Comparison of ENCODE assay signal across 9 cellular contexts in the genomic region with DNA sequence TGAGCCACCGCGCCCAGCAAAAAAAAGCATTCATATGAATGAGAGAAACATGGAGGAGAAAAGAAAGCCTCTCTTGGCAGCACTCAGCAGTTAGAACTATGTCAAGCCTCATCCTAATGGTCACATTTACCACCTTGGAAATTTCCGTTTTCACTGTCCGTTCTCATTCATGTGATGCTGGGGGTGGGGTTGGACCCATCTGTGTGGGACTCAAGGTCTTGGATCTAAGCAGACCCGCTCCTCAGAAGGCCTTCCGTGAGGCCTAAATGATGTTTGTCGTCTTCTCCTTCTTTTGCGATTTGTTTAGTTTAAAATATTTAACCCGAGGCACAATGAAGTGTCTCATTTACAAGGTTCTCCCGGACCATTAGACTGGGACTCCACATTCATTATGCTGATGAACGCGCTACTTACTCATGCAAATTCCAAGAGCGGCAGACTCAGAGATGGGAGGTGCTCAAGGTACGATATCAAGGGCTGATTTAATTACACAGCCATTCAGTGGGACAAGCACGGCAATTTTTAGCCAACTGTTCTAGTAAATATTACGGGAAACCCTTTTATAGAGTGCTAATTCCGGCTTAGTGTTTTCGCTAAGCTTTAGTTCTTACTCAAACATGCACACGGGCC.
DNase-seq lines count a peak whose midpoint lies in the region; ATAC-seq and TF ChIP-seq lines count a peak whose summit lies in the region.
"Had no signal": no experiment of that assay in that cellular context is flagged by ENCODE, and none has a peak within 500 bp of the region (broad histone marks: within the 10 kb centered on the region; RNA-seq: fewer than 3 reads in every experiment).

No MANE protein-coding gene starts in this region.

- peak overlapping the region; percentile 84 for H3K4me3 Mint-ChIP-seq in activated CD8-positive, alpha-beta memory T cell treated with anti-CD3 and anti-CD28 coated beads, Interleukin-2, amount 10 ng/mL, durations not matched to agents 7 days and 5 days

- H3K4me1 ChIP-seq in iPS-18a (ENCODE audit: control insufficient read depth, low read depth, low read length) (peaks cover 44% of the 10 kb centered on the region), subcutaneous abdominal adipose tissue (ENCODE audit: control insufficient read depth in 5 of 5, insufficient read depth in 5 of 5, low read length in 5 of 5) (peaks cover 2 to 19% (median 16%) of the 10 kb centered on the region in 5 donors)

- H3K27ac ChIP-seq in iPS-18a (ENCODE audit: low read length) (peak overlapping the region; percentile 1), subcutaneous abdominal adipose tissue (ENCODE audit: low read depth, low read length) (peak overlapping the region; percentile 72)

- H3K4me1 Mint-ChIP-seq in activated CD8-positive, alpha-beta memory T cell treated with anti-CD3 and anti-CD28 coated beads, Interleukin-2, amount 10 ng/mL, durations not matched to agents 7 days and 5 days = peaks cover 34% of the 10 kb centered on the region

- H3K9me3 Mint-ChIP-seq in activated CD8-positive, alpha-beta memory T cell treated with anti-CD3 and anti-CD28 coated beads, Interleukin-2, amount 10 ng/mL, durations not matched to agents 7 days and 5 days (ENCODE audit: low read depth) = no peaks in the 10 kb centered on the region

- H3K9ac ChIP-seq in iPS-18a (ENCODE audit: low read length) = peak overlapping the region; percentile 51
- peak overlapping the region in 1 of 5 donors; percentile 76 for H3K9ac ChIP-seq in subcutaneous abdominal adipose tissue (ENCODE audit: low read length in 5 of 5)

- peaks cover 8% of the 10 kb centered on the region for H3K27me3 Mint-ChIP-seq in activated CD8-positive, alpha-beta memory T cell treated with anti-CD3 and anti-CD28 coated beads, Interleukin-2, amount 10 ng/mL, durations not matched to agents 7 days and 5 days

- no peak for DNase-seq in activated CD8-positive, alpha-beta memory T cell treated with anti-CD3 and anti-CD28 coated beads, Interleukin-2, amount 10 ng/mL, durations not matched to agents 7 days and 5 days
- no peak for DNase-seq in activated CD8-positive, alpha-beta memory T cell treated with anti-CD3 and anti-CD28 coated beads, Interleukin-2, amount 50 U/mL, for 48 hours
- no peak for DNase-seq in Kasumi-1 (lab: John Stamatoyannopoulos, UW)
- DNase-seq in DMS114 treated with DMSO at 0.1 percent for 48 hours (lab: John Stamatoyannopoulos, UW; ENCODE audit: unreplicated experiment) = no peak
- no peak for DNase-seq in DMS153 (lab: John Stamatoyannopoulos, UW)
- DNase-seq: activated CD4-positive, alpha-beta T cell treated with anti-CD3 and anti-CD28 coated beads for 1 hour had no signal

- H3K36me3 Mint-ChIP-seq in activated CD8-positive, alpha-beta memory T cell treated with anti-CD3 and anti-CD28 coated beads, Interleukin-2, amount 10 ng/mL, durations not matched to agents 7 days and 5 days = no peaks in the 10 kb centered on the region

- H3K4me3 ChIP-seq in WI38 (ENCODE audit: low read depth, low read length) (peak overlapping the region; percentile 54), iPS-18a (ENCODE audit: low read length) (peak overlapping the region; percentile 49), subcutaneous abdominal adipose tissue (ENCODE audit: low read depth in 1 of 5, low read length in 5 of 5) (peak overlapping the region; percentile 70 to 86 (median 72))

- TF ChIP-seq CTCF in WI38 (IDR thresholded peaks at IDR 0.05; ENCODE audit: low read depth, low read length) = no peak

- H3K27me3 ChIP-seq in iPS-18a (ENCODE audit: control insufficient read depth, insufficient read depth, low read length) (no peaks in the 10 kb centered on the region), subcutaneous abdominal adipose tissue (ENCODE audit: control insufficient read depth in 5 of 5, insufficient read depth in 4 of 5, low read length in 5 of 5) (no peaks in the 10 kb centered on the region)

- H3K36me3 ChIP-seq in iPS-18a (ENCODE audit: control insufficient read depth, low read depth, low read length) = no peaks in the 10 kb centered on the region
- H3K36me3 ChIP-seq in subcutaneous abdominal adipose tissue (ENCODE audit: control insufficient read depth in 5 of 5, insufficient read depth in 5 of 5, low read length in 5 of 5) = no peaks in the 10 kb centered on the region

- ATAC-seq in activated CD8-positive, alpha-beta memory T cell treated with anti-CD3 and anti-CD28 coated beads, Interleukin-2, amount 10 ng/mL, durations not matched to agents 7 days and 5 days = no peak

- peak overlapping the region; percentile 90 for H3K27ac Mint-ChIP-seq in activated CD8-positive, alpha-beta memory T cell treated with anti-CD3 and anti-CD28 coated beads, Interleukin-2, amount 10 ng/mL, durations not matched to agents 7 days and 5 days

- H3K9me3 ChIP-seq in iPS-18a (ENCODE audit: control insufficient read depth, low read depth, low read length) = no peaks in the 10 kb centered on the region
- no peaks in the 10 kb centered on the region for H3K9me3 ChIP-seq in subcutaneous abdominal adipose tissue (ENCODE audit: control insufficient read depth in 5 of 5, low read length in 5 of 5)

- CTCF ChIA-PET in activated CD8-positive, alpha-beta memory T cell treated with anti-CD3 and anti-CD28 coated beads, Interleukin-2, amount 10 ng/mL, durations not matched to agents 7 days and 5 days (lab: Charles Lee) = interaction anchor here (0.7 to 2.1 kb wide), 5 partner anchors 34 to 331 kb away, joined by 3 to 6 read pairs (median 3); no protein-coding TSS in a partner anchor
